Comparison of ENCODE assay signal across 20 cellular contexts in the genomic region with DNA sequence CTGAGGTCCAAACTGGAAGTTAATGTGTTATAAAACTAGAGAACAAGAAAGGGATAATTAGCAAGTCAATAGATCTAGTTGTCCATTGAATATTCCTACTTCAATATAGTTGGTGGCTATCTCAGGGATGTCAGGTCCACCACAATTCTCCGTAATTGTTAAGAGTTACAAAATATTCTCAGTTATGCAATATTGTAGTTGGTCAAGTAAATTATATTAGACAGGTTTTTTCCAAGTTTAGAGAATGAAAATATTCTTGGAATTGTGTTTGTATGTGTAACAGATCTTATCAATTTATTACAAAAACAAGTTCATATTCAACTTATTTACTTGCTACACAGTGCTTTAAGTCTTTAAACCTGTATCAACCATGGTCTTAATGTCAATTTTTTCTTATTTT.
"Had no signal": no experiment of that assay in that cellular context is flagged by ENCODE, and none has a peak within 500 bp of the region (broad histone marks: within the 10 kb centered on the region; RNA-seq: fewer than 3 reads in every experiment).

No MANE protein-coding gene starts in this region.

- DNase-seq: effector CD8-positive, alpha-beta T cell; endodermal cell; foreskin keratinocyte; heart left ventricle; islet precursor cell; natural killer cell; pancreas; right lobe of liver; stimulated activated CD4-positive, alpha-beta T cell treated with anti-CD3 and anti-CD28 coated beads, Interleukin-2, amount 100 ng/mL, for 24 hours; stimulated activated CD4-positive, alpha-beta T cell treated with anti-CD3 and anti-CD28 coated beads, Interleukin-4, amount 100 ng/mL, for 24 hours; stimulated activated naive CD4-positive, alpha-beta T cell treated with Interleukin-2 at 50 U/mL for 16 hours; stomach; thyroid gland had no signal

- H3K9me3 ChIP-seq: gastroesophageal sphincter, heart left ventricle, pancreas, right lobe of liver, stomach, thyroid gland, vagina had no signal

- H3K4me1 ChIP-seq: gastroesophageal sphincter, pancreas, right lobe of liver, stomach, thyroid gland, vagina had no signal

- H3K4me2 ChIP-seq: hepatocyte had no signal

- ATAC-seq: esophagus mucosa; foreskin keratinocyte; gastroesophageal sphincter; heart left ventricle; natural killer cell; pancreas; right lobe of liver; stimulated activated effector memory CD8-positive, alpha-beta T cell treated with anti-CD3 and anti-CD28 coated beads, Interleukin-12 subunit alpha, Interleukin-12 subunit beta, amount 100 ng/mL, for 72 hours had no signal

- H3K4me3 ChIP-seq: gastroesophageal sphincter, heart left ventricle, hepatocyte, lung, pancreas, right lobe of liver, stomach, thyroid gland, vagina had no signal

- H3K36me3 ChIP-seq: gastroesophageal sphincter, heart left ventricle, pancreas, right lobe of liver, stomach, thyroid gland, vagina had no signal

- H3K27me3 ChIP-seq: foreskin keratinocyte, gastroesophageal sphincter, heart left ventricle, hepatocyte, pancreas, right lobe of liver, stomach, thyroid gland, vagina had no signal

- H2AFZ ChIP-seq: hepatocyte had no signal

- H3K79me2 ChIP-seq: hepatocyte had no signal

- H3K27ac ChIP-seq: epithelial cell of prostate, foreskin keratinocyte, gastroesophageal sphincter, heart left ventricle, hepatocyte, pancreas, right lobe of liver, stomach, thyroid gland, vagina had no signal
